1 cellular context compared by ENCODE assay signal in the genomic region with DNA sequence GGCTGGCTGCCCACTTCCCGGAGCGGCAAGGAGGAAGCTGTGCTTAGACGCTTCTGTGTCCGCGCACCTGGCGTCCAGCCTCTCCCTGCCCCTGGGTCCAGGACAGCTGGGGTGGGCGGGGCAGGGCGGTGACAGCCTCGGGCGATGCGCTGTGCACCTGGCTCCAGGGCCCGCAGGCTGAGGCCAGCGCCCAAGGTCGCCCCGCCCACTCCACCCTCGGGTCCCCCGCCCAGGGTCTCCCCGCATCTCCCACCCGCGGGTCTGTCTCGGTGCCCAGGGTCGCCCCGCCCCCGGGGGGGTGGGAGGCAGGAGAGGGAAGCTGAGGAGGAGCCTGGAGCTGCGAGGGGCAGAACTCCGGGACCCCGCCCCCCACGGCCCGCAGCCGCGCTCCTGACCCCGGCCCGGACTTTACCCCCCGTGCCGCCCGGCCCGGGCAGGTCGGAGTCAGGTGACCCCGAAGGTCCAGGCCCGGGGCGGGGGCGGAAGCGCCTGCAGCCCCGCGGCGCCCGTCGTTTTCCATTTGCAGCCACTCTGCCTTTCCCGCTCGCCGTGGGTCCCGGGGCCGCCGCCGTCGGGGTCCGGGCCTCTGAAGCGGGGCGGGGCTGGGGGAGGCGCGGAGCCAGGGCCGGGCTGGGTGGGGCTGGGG.
TF ChIP-seq lines count a peak whose summit lies in the region.

A gene with protein sequence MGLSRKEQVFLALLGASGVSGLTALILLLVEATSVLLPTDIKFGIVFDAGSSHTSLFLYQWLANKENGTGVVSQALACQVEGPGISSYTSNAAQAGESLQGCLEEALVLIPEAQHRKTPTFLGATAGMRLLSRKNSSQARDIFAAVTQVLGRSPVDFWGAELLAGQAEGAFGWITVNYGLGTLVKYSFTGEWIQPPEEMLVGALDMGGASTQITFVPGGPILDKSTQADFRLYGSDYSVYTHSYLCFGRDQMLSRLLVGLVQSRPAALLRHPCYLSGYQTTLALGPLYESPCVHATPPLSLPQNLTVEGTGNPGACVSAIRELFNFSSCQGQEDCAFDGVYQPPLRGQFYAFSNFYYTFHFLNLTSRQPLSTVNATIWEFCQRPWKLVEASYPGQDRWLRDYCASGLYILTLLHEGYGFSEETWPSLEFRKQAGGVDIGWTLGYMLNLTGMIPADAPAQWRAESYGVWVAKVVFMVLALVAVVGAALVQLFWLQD (minus strand): TSS at position 69 of the 646 bp plus-strand sequence. CDS start 3,072 bp downstream, outside the sequence.

TF ChIP-seq in HepG2, 621 proteins besides CTCF, POLR2A, EP300 and RAD21 (continued from another document and continues in another):
- TF ChIP-seq, protein P1, sequence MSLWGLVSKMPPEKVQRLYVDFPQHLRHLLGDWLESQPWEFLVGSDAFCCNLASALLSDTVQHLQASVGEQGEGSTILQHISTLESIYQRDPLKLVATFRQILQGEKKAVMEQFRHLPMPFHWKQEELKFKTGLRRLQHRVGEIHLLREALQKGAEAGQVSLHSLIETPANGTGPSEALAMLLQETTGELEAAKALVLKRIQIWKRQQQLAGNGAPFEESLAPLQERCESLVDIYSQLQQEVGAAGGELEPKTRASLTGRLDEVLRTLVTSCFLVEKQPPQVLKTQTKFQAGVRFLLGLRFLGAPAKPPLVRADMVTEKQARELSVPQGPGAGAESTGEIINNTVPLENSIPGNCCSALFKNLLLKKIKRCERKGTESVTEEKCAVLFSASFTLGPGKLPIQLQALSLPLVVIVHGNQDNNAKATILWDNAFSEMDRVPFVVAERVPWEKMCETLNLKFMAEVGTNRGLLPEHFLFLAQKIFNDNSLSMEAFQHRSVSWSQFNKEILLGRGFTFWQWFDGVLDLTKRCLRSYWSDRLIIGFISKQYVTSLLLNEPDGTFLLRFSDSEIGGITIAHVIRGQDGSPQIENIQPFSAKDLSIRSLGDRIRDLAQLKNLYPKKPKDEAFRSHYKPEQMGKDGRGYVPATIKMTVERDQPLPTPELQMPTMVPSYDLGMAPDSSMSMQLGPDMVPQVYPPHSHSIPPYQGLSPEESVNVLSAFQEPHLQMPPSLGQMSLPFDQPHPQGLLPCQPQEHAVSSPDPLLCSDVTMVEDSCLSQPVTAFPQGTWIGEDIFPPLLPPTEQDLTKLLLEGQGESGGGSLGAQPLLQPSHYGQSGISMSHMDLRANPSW (CRISPR knock-in tag; IDR thresholded peaks at IDR 0.05; ENCODE audit: borderline replicate concordance), result no peak
- TF ChIP-seq DPF2 (CRISPR knock-in tag; IDR thresholded peaks at IDR 0.05; ENCODE audit: borderline replicate concordance, low read depth) (no peak), SMAD3 (CRISPR knock-in tag; IDR thresholded peaks at IDR 0.05) (no peak), ARNTL (CRISPR knock-in tag; IDR thresholded peaks at IDR 0.05) (peak; percentile 57), SAFB2 (CRISPR knock-in tag; IDR thresholded peaks at IDR 0.05; ENCODE audit: borderline replicate concordance, low read depth) (no peak; the same call in 1 of the 2 replicates), JUND (CRISPR knock-in tag; IDR thresholded peaks at IDR 0.05) (no peak), BCL6 (CRISPR knock-in tag; IDR thresholded peaks at IDR 0.05) (peak; percentile 50; the same call in 1 of the 2 replicates), MATR3 (CRISPR knock-in tag; IDR thresholded peaks at IDR 0.05) (no peak), SRSF1 (optimal IDR thresholded peaks at IDR 0.05; ENCODE audit: low read depth, low read length) (no peak), SALL2 (CRISPR knock-in tag; IDR thresholded peaks at IDR 0.05) (no peak; the same call in 1 of the 2 replicates), MTF2 (CRISPR knock-in tag; IDR thresholded peaks at IDR 0.05; ENCODE audit: borderline replicate concordance) (no peak), KDM3A (CRISPR knock-in tag; IDR thresholded peaks at IDR 0.05; ENCODE audit: low read depth) (no peak), RBFOX2 (IDR thresholded peaks at IDR 0.05; ENCODE audit: low read depth, low read length) (peak; percentile 72), GTF2F1 (IDR thresholded peaks at IDR 0.05; ENCODE audit: low read length) (no peak), ZNF556 (CRISPR knock-in tag; IDR thresholded peaks at IDR 0.05; ENCODE audit: borderline replicate concordance) (peak; percentile 36; the same call in 1 of the 2 replicates), REL (CRISPR knock-in tag; conservative IDR thresholded peaks at IDR 0.05) (no peak), ZNF10 (CRISPR knock-in tag; IDR thresholded peaks at IDR 0.05; ENCODE audit: borderline replicate concordance, low read depth) (no peak), CBFB (CRISPR knock-in tag; IDR thresholded peaks at IDR 0.05) (no peak; the same call in 1 of the 2 replicates), CEBPB (IDR thresholded peaks at IDR 0.05; ENCODE audit: borderline replicate concordance, low read depth, low read length) (no peak), CREM (IDR thresholded peaks at IDR 0.05) (no peak), CREM (CRISPR knock-in tag; IDR thresholded peaks at IDR 0.05) (no peak), POLR2AphosphoS5 (IDR thresholded peaks at IDR 0.05; ENCODE audit: low read depth, low read length) (no peak), ARNT2 (CRISPR knock-in tag; IDR thresholded peaks at IDR 0.05; ENCODE audit: low read depth) (peak; percentile 70; the same call in 1 of the 2 replicates), SOX5 (CRISPR knock-in tag; IDR thresholded peaks at IDR 0.05; ENCODE audit: borderline replicate concordance) (0 out of 2 replicates have a peak, but pooled peaks have one; percentile 24), REPIN1 (CRISPR knock-in tag; IDR thresholded peaks at IDR 0.05; ENCODE audit: borderline replicate concordance, low read depth) (no peak), ZBTB42 (CRISPR knock-in tag; IDR thresholded peaks at IDR 0.05) (no peak), SOX6 (IDR thresholded peaks at IDR 0.05) (no peak), SOX6 (CRISPR knock-in tag; IDR thresholded peaks at IDR 0.05) (peak; percentile 46), WIZ (CRISPR knock-in tag; IDR thresholded peaks at IDR 0.05) (no peak), GATAD2A (CRISPR knock-in tag; IDR thresholded peaks at IDR 0.05) (peak; percentile 55; the same call in 1 of the 2 replicates)
- TF ChIP-seq, protein P2, sequence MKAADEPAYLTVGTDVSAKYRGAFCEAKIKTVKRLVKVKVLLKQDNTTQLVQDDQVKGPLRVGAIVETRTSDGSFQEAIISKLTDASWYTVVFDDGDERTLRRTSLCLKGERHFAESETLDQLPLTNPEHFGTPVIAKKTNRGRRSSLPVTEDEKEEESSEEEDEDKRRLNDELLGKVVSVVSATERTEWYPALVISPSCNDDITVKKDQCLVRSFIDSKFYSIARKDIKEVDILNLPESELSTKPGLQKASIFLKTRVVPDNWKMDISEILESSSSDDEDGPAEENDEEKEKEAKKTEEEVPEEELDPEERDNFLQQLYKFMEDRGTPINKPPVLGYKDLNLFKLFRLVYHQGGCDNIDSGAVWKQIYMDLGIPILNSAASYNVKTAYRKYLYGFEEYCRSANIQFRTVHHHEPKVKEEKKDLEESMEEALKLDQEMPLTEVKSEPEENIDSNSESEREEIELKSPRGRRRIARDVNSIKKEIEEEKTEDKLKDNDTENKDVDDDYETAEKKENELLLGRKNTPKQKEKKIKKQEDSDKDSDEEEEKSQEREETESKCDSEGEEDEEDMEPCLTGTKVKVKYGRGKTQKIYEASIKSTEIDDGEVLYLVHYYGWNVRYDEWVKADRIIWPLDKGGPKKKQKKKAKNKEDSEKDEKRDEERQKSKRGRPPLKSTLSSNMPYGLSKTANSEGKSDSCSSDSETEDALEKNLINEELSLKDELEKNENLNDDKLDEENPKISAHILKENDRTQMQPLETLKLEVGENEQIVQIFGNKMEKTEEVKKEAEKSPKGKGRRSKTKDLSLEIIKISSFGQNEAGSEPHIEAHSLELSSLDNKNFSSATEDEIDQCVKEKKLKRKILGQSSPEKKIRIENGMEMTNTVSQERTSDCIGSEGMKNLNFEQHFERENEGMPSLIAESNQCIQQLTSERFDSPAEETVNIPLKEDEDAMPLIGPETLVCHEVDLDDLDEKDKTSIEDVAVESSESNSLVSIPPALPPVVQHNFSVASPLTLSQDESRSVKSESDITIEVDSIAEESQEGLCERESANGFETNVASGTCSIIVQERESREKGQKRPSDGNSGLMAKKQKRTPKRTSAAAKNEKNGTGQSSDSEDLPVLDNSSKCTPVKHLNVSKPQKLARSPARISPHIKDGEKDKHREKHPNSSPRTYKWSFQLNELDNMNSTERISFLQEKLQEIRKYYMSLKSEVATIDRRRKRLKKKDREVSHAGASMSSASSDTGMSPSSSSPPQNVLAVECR (CRISPR knock-in tag; IDR thresholded peaks at IDR 0.05; ENCODE audit: borderline replicate concordance), result peak; percentile 78; the same call in 1 of the 2 replicates
- TF ChIP-seq, protein P3, sequence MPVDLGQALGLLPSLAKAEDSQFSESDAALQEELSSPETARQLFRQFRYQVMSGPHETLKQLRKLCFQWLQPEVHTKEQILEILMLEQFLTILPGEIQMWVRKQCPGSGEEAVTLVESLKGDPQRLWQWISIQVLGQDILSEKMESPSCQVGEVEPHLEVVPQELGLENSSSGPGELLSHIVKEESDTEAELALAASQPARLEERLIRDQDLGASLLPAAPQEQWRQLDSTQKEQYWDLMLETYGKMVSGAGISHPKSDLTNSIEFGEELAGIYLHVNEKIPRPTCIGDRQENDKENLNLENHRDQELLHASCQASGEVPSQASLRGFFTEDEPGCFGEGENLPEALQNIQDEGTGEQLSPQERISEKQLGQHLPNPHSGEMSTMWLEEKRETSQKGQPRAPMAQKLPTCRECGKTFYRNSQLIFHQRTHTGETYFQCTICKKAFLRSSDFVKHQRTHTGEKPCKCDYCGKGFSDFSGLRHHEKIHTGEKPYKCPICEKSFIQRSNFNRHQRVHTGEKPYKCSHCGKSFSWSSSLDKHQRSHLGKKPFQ (CRISPR knock-in tag; IDR thresholded peaks at IDR 0.05; ENCODE audit: insufficient replicate concordance), result no peak
- TF ChIP-seq, protein P4, sequence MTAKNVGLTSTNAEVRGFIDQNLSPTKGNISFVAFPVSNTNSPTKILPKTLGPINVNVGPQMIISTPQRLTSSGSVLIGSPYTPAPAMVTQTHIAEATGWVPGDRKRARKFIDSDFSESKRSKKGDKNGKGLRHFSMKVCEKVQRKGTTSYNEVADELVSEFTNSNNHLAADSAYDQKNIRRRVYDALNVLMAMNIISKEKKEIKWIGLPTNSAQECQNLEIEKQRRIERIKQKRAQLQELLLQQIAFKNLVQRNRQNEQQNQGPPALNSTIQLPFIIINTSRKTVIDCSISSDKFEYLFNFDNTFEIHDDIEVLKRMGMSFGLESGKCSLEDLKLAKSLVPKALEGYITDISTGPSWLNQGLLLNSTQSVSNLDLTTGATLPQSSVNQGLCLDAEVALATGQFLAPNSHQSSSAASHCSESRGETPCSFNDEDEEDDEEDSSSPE (CRISPR knock-in tag; IDR thresholded peaks at IDR 0.05), result peak; percentile 71
- TF ChIP-seq, protein P5, sequence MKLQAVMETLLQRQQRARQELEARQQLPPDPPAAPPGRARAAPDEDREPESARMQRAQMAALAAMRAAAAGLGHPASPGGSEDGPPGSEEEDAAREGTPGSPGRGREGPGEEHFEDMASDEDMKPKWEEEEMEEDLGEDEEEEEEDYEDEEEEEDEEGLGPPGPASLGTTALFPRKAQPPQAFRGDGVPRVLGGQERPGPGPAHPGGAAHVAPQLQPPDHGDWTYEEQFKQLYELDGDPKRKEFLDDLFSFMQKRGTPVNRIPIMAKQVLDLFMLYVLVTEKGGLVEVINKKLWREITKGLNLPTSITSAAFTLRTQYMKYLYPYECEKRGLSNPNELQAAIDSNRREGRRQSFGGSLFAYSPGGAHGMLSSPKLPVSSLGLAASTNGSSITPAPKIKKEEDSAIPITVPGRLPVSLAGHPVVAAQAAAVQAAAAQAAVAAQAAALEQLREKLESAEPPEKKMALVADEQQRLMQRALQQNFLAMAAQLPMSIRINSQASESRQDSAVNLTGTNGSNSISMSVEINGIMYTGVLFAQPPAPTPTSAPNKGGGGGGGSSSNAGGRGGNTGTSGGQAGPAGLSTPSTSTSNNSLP (IDR thresholded peaks at IDR 0.05; ENCODE audit: low read depth, low read length), result no peak
- TF ChIP-seq, protein P6, sequence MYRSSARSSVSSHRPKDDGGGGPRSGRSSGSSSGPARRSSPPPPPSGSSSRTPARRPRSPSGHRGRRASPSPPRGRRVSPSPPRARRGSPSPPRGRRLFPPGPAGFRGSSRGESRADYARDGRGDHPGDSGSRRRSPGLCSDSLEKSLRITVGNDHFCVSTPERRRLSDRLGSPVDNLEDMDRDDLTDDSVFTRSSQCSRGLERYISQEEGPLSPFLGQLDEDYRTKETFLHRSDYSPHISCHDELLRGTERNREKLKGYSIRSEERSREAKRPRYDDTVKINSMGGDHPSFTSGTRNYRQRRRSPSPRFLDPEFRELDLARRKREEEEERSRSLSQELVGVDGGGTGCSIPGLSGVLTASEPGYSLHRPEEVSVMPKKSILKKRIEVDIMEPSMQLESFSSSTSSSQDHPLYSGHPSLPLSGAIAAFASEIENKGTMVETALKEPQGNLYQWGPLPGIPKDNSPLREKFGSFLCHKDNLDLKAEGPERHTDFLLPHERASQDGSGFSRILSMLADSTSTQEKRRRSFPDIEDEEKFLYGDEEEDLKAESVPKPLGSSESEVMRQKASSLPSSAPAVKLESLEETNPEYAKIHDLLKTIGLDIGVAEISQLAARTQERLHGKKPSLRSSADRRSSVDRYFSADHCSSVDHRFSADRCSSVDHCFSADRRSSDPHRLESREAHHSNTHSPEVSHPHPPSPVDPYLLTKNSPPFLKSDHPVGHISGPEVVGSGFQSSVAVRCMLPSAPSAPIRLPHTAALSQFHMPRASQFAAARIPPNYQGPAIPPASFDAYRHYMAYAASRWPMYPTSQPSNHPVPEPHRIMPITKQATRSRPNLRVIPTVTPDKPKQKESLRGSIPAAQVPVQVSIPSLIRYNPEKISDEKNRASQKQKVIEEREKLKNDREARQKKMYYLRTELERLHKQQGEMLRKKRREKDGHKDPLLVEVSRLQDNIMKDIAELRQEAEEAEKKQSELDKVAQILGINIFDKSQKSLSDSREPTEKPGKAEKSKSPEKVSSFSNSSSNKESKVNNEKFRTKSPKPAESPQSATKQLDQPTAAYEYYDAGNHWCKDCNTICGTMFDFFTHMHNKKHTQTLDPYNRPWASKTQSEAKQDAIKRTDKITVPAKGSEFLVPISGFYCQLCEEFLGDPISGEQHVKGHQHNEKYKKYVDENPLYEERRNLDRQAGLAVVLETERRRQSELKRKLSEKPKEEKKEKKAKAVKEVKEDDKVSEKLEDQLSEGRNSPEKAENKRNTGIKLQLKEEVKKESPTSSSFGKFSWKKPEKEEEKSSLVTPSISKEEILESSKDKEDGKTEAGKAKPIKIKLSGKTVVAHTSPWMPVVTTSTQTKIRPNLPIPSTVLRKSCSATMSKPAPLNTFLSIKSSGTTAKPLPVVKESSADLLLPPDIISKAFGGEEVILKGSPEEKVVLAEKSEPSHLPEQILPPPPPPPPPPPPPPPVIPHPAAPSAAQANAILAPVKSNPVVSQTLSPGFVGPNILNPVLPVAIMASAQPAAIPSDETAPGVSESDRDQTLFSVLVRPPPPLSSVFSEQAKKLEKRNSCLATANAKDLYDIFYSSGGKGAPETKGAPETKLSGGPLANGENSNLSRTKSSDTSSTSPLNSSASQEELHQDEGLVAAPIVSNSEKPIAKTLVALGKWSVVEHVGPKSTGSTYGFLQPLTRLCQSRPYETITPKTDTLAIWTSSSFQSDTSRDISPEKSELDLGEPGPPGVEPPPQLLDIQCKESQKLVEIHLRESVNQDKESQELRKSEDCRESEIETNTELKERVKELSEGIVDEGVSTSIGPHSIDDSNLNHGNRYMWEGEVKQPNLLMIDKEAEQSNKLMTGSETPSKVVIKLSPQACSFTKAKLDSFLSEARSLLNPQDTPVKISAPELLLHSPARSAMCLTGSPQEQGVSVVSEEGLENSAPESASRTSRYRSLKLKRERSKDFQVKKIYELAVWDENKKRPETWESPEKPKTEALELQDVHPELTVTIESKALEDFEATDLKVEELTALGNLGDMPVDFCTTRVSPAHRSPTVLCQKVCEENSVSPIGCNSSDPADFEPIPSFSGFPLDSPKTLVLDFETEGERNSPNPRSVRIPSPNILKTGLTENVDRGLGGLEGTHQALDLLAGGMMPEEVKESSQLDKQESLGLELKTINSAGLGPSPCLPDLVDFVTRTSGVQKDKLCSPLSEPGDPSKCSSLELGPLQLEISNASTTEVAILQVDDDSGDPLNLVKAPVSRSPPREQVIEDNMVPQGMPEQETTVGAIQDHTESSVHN (CRISPR knock-in tag; IDR thresholded peaks at IDR 0.05), result no peak
